Comparison of ENCODE assay signal across 8 cellular contexts in the genomic region with DNA sequence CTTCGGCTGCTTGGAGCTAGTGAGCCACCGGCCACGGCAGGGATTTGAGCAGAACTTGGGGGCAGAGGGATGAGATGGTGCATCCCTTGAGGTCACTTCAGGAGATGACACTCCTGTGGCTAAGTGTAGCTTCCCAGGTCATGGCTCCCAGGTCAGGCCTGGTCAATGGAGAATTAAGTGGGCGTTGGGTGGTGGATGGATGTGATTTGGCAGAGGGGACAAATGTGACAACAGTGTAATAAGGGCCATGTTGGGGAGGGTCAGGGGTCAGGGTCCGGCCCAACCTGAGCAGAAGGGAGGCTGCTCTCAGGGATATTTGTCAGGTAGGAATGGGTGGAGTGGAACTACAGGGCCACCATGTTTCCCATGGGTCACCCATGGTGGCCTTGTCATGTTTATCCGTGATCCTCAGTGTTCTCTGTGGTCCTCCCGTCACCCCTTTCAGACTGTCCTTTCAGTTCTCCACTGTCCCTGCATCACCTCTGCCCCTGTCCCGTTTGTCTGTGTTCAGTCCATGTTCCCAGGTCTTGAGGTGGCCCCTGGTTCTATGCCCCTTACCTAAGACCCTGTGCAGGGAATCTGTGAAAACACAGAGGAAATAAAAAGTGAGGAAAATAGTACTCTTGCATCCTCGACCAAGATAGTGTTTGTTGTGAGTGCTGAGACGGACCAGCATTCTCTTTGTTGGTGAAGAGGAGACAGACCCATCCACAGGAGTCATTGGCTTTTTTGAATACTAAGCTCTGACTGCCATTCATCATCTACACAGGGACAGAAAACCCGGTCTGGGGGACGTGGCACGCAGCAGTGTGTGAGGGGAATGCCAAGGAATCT. TPM values are rescaled to one million over a fixed set of nuclear protein-coding genes. Genes with fewer than 3 reads are reported as not detected.
DNase-seq lines count a peak whose midpoint lies in the region; ATAC-seq and TF ChIP-seq lines count a peak whose summit lies in the region.

No MANE protein-coding gene starts in this region.

- H3K36me3 Mint-ChIP-seq in nephron progenitor cell (ENCODE audit: low read depth): no peaks in the 10 kb centered on the region

- peak overlapping the region; percentile 94 for H3K4me3 Mint-ChIP-seq in nephron progenitor cell

- H3K36me3 ChIP-seq in BLaER1: peaks cover 16% of the 10 kb centered on the region
- no peaks in the 10 kb centered on the region for H3K36me3 ChIP-seq in MM.1S (replicated peaks; ENCODE audit: insufficient read depth, low read length)
- peaks cover 2% of the 10 kb centered on the region for H3K36me3 ChIP-seq in ectodermal cell (ENCODE audit: control insufficient read depth, insufficient read depth, low read length)

- no peaks in the 10 kb centered on the region for H3K9me3 ChIP-seq in BLaER1
- no peaks in the 10 kb centered on the region for H3K9me3 ChIP-seq in MM.1S (replicated peaks; ENCODE audit: insufficient read depth, low read length)
- no peaks in the 10 kb centered on the region for H3K9me3 ChIP-seq in ectodermal cell (ENCODE audit: control insufficient read depth, low read length)

- H3K9me2 ChIP-seq in MM.1S (replicated peaks; ENCODE audit: insufficient read depth, low read length): no peaks in the 10 kb centered on the region

- peak overlapping the region; percentile 99 for H3K4me2 ChIP-seq in BLaER1
- H3K4me2 ChIP-seq in MM.1S (ENCODE audit: low read depth, low read length): peak overlapping the region; percentile 97

- H2AFZ ChIP-seq in MM.1S (ENCODE audit: low read length): peak overlapping the region; percentile 91

- peaks cover 3% of the 10 kb centered on the region; the same call in 1 of the 2 replicates for H3F3A ChIP-seq in MM.1S (ENCODE audit: insufficient read depth, low read length)

- TF ChIP-seq CTCF in MM.1S (IDR thresholded peaks at IDR 0.05; ENCODE audit: low read length) (no peak), nephron progenitor cell (IDR thresholded peaks at IDR 0.05) (no peak)

- H3K27ac ChIP-seq in BLaER1: peak overlapping the region; percentile 97
- H3K27ac ChIP-seq in MM.1S (ENCODE audit: low read length): peak overlapping the region; percentile 30; the same call in 1 of the 2 replicates
- H3K27ac ChIP-seq in ectodermal cell (ENCODE audit: insufficient read depth, low read depth, low read length, poor library complexity, severe bottlenecking): no peak overlapping the region

- H3K9ac ChIP-seq in BLaER1 (peak overlapping the region; percentile 98), MM.1S (ENCODE audit: low read length) (peak overlapping the region; percentile 100)

- H4K20me1 ChIP-seq in BLaER1 (peaks cover 55% of the 10 kb centered on the region), MM.1S (ENCODE audit: insufficient read depth, low read length) (no peaks in the 10 kb centered on the region)

- H3K4me1 Mint-ChIP-seq in nephron progenitor cell: peaks cover 54% of the 10 kb centered on the region

- no peaks in the 10 kb centered on the region for H3K9me3 Mint-ChIP-seq in nephron progenitor cell

- WGBS in ectodermal cell, 2 experiments: 54 to 55% methylated on average over 13 of the region's 13 CpGs

- peaks cover 40% of the 10 kb centered on the region for H3K27me3 Mint-ChIP-seq in nephron progenitor cell (ENCODE audit: low read depth, poor library complexity)

- H3K4me1 ChIP-seq in BLaER1 (peaks cover 66% of the 10 kb centered on the region), MM.1S (ENCODE audit: low read length) (peaks cover 11% of the 10 kb centered on the region; the same call in 1 of the 2 replicates), ectodermal cell (ENCODE audit: control insufficient read depth, insufficient read depth, low read length) (peaks cover 33% of the 10 kb centered on the region)

- DNase-seq in MM.1S: peak; percentile 11
- no peak for DNase-seq in nephron progenitor cell
- no peak for DNase-seq in germinal center (ENCODE audit: low spot score)
- no peak for DNase-seq in NCI-H128 (lab: John Stamatoyannopoulos, UW; ENCODE audit: unreplicated experiment)
- no peak for DNase-seq in NCI-H510A (lab: John Stamatoyannopoulos, UW)

- peak overlapping the region; percentile 97 for H3K27ac Mint-ChIP-seq in nephron progenitor cell

- peaks cover 38% of the 10 kb centered on the region for H3K79me2 ChIP-seq in MM.1S (ENCODE audit: low read length)

- no peak for ATAC-seq in GM19455 (IDR thresholded peaks at IDR 0.05; ENCODE audit: unreplicated experiment)

- H3K4me3 ChIP-seq in BLaER1: peak overlapping the region; percentile 96
- peak overlapping the region; percentile 99 for H3K4me3 ChIP-seq in MM.1S (ENCODE audit: low read length)
- peak overlapping the region; percentile 89 for H3K4me3 ChIP-seq in ectodermal cell (ENCODE audit: insufficient read depth, low read depth, low read length)

- H3K27me3 ChIP-seq in BLaER1 (peaks cover 39% of the 10 kb centered on the region), MM.1S (replicated peaks; ENCODE audit: insufficient read depth, low read length) (peaks cover 32% of the 10 kb centered on the region), ectodermal cell (ENCODE audit: control insufficient read depth, insufficient read depth, low read length, poor library complexity, severe bottlenecking) (peaks cover 38% of the 10 kb centered on the region)

RNA-seq across cellular contexts. Expression of a gene that starts 6.1 kb away (rescaled TPM):
- 89.6 TPM for polyA plus RNA-seq in ectodermal cell (2013, experiment 1 of 4)
- polyA plus RNA-seq in ectodermal cell (2013, experiment 2 of 4): 79.9 TPM
- polyA plus RNA-seq in ectodermal cell (2013, experiment 3 of 4): 70.3 TPM
- 66.1 TPM for polyA plus RNA-seq in ectodermal cell (2013, experiment 4 of 4)

RNA-seq across cellular contexts. Expression of a gene that starts 22.3 kb away (rescaled TPM):
- polyA plus RNA-seq in ectodermal cell (2013, experiment 1 of 4): not detected
- not detected for polyA plus RNA-seq in ectodermal cell (2013, experiment 2 of 4)
- polyA plus RNA-seq in ectodermal cell (2013, experiment 3 of 4): not detected
- polyA plus RNA-seq in ectodermal cell (2013, experiment 4 of 4): not detected

RNA-seq across cellular contexts. Expression of a gene that starts 28.0 kb away (rescaled TPM):
- polyA plus RNA-seq in ectodermal cell (2013, experiment 1 of 4): 20.3 TPM
- 18.8 TPM for polyA plus RNA-seq in ectodermal cell (2013, experiment 2 of 4)
- polyA plus RNA-seq in ectodermal cell (2013, experiment 3 of 4): 14.4 TPM
- polyA plus RNA-seq in ectodermal cell (2013, experiment 4 of 4): 14.0 TPM

RNA-seq across cellular contexts. Expression of a gene that starts 41.3 kb away (rescaled TPM):
- polyA plus RNA-seq in ectodermal cell (2013, experiment 1 of 4): not detected
- polyA plus RNA-seq in ectodermal cell (2013, experiment 2 of 4): not detected
- polyA plus RNA-seq in ectodermal cell (2013, experiment 3 of 4): not detected
- polyA plus RNA-seq in ectodermal cell (2013, experiment 4 of 4): not detected

RNA-seq across cellular contexts. Expression of a gene that starts 50.2 kb away (rescaled TPM):
- polyA plus RNA-seq in ectodermal cell (2013, experiment 1 of 4): 63.5 TPM
- 70.2 TPM for polyA plus RNA-seq in ectodermal cell (2013, experiment 2 of 4)
- 42.2 TPM for polyA plus RNA-seq in ectodermal cell (2013, experiment 3 of 4)
- polyA plus RNA-seq in ectodermal cell (2013, experiment 4 of 4): 48.3 TPM
